Comparison of ENCODE assay signal across 8 cellular contexts in genomic region chr9:35749515-35750255, GRCh38. TPM values are rescaled to one million over a fixed set of nuclear protein-coding genes. Genes with fewer than 3 reads are reported as not detected.
DNase-seq lines count a peak whose midpoint lies in the region; ATAC-seq and TF ChIP-seq lines count a peak whose summit lies in the region.

No MANE protein-coding gene starts in this region.

- DNase-seq in NCI-H748 (lab: John Stamatoyannopoulos, UW; ENCODE audit: unreplicated experiment) (peak; percentile 33), NCI-H748 treated with DMSO at 0.1 percent for 48 hours (lab: John Stamatoyannopoulos, UW) (no peak), SJCRH30 (no peak), astrocyte of the spinal cord (ENCODE audit: low read depth, low spot score) (no peak), iPS-NIHi11 (ENCODE audit: low spot score) (peak; percentile 43), DMS114 treated with DMSO at 0.1 percent for 48 hours (lab: John Stamatoyannopoulos, UW; ENCODE audit: unreplicated experiment) (no peak)
- peak; percentile 25 for DNase-seq in stimulated activated CD4-positive, alpha-beta T cell treated with anti-CD3 and anti-CD28 coated beads, Interleukin-12 subunit alpha, Interleukin-12 subunit beta, amount 100 ng/mL, for 4 hours

- peaks cover 11% of the 10 kb centered on the region; the same call in 1 of the 2 replicates for H3K4me1 ChIP-seq in SJCRH30

- TF ChIP-seq CTCF in astrocyte of the spinal cord (IDR thresholded peaks at IDR 0.05; ENCODE audit: low read depth, low read length), result no peak

- no peaks in the 10 kb centered on the region for H3K27me3 ChIP-seq in SJCRH30

- ATAC-seq in HG02973 (IDR thresholded peaks at IDR 0.05; ENCODE audit: unreplicated experiment), result peak; percentile 19

- H3K9me3 ChIP-seq in SJCRH30 (replicated peaks), result no peaks in the 10 kb centered on the region

- in situ Hi-C loops in astrocyte of the spinal cord (cut with HindIII; ENCODE audit: low sequenced_read_pairs), result no loop called here

- peak overlapping the region; percentile 29; the same call in 1 of the 2 replicates for H3K27ac ChIP-seq in SJCRH30

- H3K36me3 ChIP-seq in SJCRH30, result peaks cover 11% of the 10 kb centered on the region

- H3K4me3 ChIP-seq in SJCRH30 (peak overlapping the region; percentile 71), astrocyte of the spinal cord (ENCODE audit: low read depth, low read length) (peak overlapping the region; percentile 90)

RNA-seq across cellular contexts. Expression of gene RGP1, which starts 0.6 kb away (rescaled TPM):
- 14.6 and 16.3 TPM in 2 replicates for total RNA-seq in SJCRH30 (2014; rRNA removed; shearing (Covaris generic))

RNA-seq across cellular contexts. Expression of gene GBA2, which starts 0.7 kb away (rescaled TPM):
- total RNA-seq in SJCRH30 (2014; rRNA removed; shearing (Covaris generic)), result 34.4 and 37.1 TPM in 2 replicates

RNA-seq across cellular contexts. Expression of gene MSMP, which starts 4.4 kb away (rescaled TPM):
- not detected in 2 replicates for total RNA-seq in SJCRH30 (2014; rRNA removed; shearing (Covaris generic))

RNA-seq across cellular contexts. Expression of gene CREB3, which starts 17.2 kb away (rescaled TPM):
- total RNA-seq in SJCRH30 (2014; rRNA removed; shearing (Covaris generic)), result 21.1 and 21.6 TPM in 2 replicates

RNA-seq across cellular contexts. Expression of gene TLN1, which starts 17.7 kb away (rescaled TPM):
- total RNA-seq in SJCRH30 (2014; rRNA removed; shearing (Covaris generic)), result 65.0 and 70.4 TPM in 2 replicates

Comparison
In these comparisons a context has a peak if more than half of its experiments do, and no peak if none do; other contexts are left out.
1. DNase-seq: peak in NCI-H748 (single experiment), iPS-NIHi11 (single experiment) and stimulated activated CD4-positive, alpha-beta T cell treated with anti-CD3 and anti-CD28 coated beads, Interleukin-12 subunit alpha, Interleukin-12 subunit beta, amount 100 ng/mL, for 4 hours (single experiment); none in NCI-H748 treated with DMSO at 0.1 percent for 48 hours (single experiment), SJCRH30 (0 of 2), astrocyte of the spinal cord (single experiment) and DMS114 treated with DMSO at 0.1 percent for 48 hours (single experiment).